1 cellular context compared by ENCODE assay signal in the genomic region with DNA sequence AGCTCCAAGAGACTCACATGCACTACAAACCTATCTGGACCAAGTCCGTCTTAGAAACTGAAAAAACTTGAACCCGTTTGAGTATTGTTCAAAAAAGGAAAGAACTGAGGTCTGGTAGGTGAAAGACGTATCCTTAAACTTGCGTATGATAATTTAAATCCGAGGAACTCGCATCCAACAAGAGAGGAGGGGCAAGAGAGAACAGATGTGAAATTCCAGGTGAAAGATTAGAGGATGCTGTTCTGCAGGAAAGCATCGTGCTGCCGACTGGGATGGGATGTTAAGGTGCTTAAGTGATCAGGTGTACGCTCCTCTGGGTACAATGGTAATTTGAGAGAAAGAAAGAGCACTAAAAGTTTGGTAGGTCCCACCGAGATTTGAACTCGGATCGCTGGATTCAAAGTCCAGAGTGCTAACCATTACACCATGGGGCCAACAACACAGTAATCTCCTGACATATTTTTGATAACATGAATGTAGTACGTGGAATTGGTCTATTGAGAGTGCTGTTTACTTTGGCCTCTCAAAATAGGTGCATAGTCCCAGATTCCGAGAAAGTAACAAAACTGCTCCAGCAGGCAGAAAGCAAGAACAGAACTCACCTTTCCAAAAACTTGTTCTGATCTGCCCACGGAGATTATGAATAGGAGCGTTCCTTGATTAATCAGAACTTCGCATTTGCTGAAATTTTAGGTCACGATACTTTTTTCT.
A peak's percentile ranks its signal among the peaks of the same experiment; 100 is the strongest.
TF ChIP-seq lines count a peak whose summit lies in the region.

No MANE protein-coding gene starts in this region.

TF ChIP-seq in K562, 482 proteins besides CTCF, POLR2A, EP300 and RAD21 (continued from another document and continues in another):
- TF ChIP-seq CREB3 (tag; conservative IDR thresholded peaks at IDR 0.05; ENCODE audit: low read depth) (0 out of 2 replicates have a peak, but pooled peaks have one; percentile 26), GABPB2 (CRISPR knock-in tag; conservative IDR thresholded peaks at IDR 0.05) (no peak), POLR3G (IDR thresholded peaks at IDR 0.05; ENCODE audit: extremely low read depth, insufficient read length, insufficient replicate concordance) (peak; percentile 46), BRD4 (IDR thresholded peaks at IDR 0.05) (no peak; the same call in 1 of the 2 replicates), MIER1 (IDR thresholded peaks at IDR 0.05; ENCODE audit: low read depth) (no peak), ARNT (IDR thresholded peaks at IDR 0.05) (peak; percentile 35 to 54; a peak in 2 of 4 replicates), ATF7 (IDR thresholded peaks at IDR 0.05) (peak; percentile 64), GABPB1 (CRISPR knock-in tag; IDR thresholded peaks at IDR 0.05) (peak; percentile 67), THRAP3 (IDR thresholded peaks at IDR 0.05; ENCODE audit: borderline replicate concordance) (peak; percentile 89; the same call in 1 of the 2 replicates), XRCC5 (IDR thresholded peaks at IDR 0.05; ENCODE audit: low read depth, low read length) (0 out of 2 replicates have a peak, but pooled peaks have one; percentile 48), ZNF764 (CRISPR knock-in tag; IDR thresholded peaks at IDR 0.05; ENCODE audit: low read depth) (peak; percentile 90; the same call in 1 of the 2 replicates), ETV1 (tag; conservative IDR thresholded peaks at IDR 0.05; ENCODE audit: low read depth) (peak; percentile 27), ZBTB17 (CRISPR knock-in tag; IDR thresholded peaks at IDR 0.05) (0 out of 2 replicates have a peak, but pooled peaks have one; percentile 33), BRF1 (IDR thresholded peaks at IDR 0.05; ENCODE audit: borderline replicate concordance, extremely low read depth, insufficient read length) (peak; percentile 17), ZNF583 (CRISPR knock-in tag; IDR thresholded peaks at IDR 0.05) (0 out of 2 replicates have a peak, but pooled peaks have one; percentile 24), FOXM1 (IDR thresholded peaks at IDR 0.05; ENCODE audit: low read depth) (peak; percentile 10; the same call in 1 of the 2 replicates), FOXM1 (CRISPR knock-in tag; IDR thresholded peaks at IDR 0.05; ENCODE audit: low read depth) (no peak), NCOA1 (IDR thresholded peaks at IDR 0.05; ENCODE audit: low read depth) (no peak), ZSCAN29 (IDR thresholded peaks at IDR 0.05) (peak; percentile 93), ARID3A (IDR thresholded peaks at IDR 0.05; ENCODE audit: borderline replicate concordance, low read depth, low read length) (peak; percentile 100), ZNF551 (CRISPR knock-in tag; IDR thresholded peaks at IDR 0.05) (0 out of 2 replicates have a peak, but pooled peaks have one; percentile 47), HNRNPH1 (optimal IDR thresholded peaks at IDR 0.05; ENCODE audit: low read depth, low read length) (no peak), FOXJ3 (CRISPR knock-in tag; IDR thresholded peaks at IDR 0.05) (no peak), PHF21A (IDR thresholded peaks at IDR 0.05; ENCODE audit: borderline replicate concordance, low read depth) (peak; percentile 52; the same call in 1 of the 2 replicates), MTA1 (IDR thresholded peaks at IDR 0.05; ENCODE audit: borderline replicate concordance) (peak; percentile 51; the same call in 1 of the 2 replicates), KAT7 (CRISPR knock-in tag; IDR thresholded peaks at IDR 0.05; ENCODE audit: borderline replicate concordance) (peak; percentile 58; the same call in 1 of the 2 replicates), MTA2 (IDR thresholded peaks at IDR 0.05; ENCODE audit: low read depth) (no peak), CC2D1A (IDR thresholded peaks at IDR 0.05) (peak; percentile 19; the same call in 1 of the 2 replicates), NONO (IDR thresholded peaks at IDR 0.05; ENCODE audit: low read depth in 2 of 2, low read length in 1 of 2) (0 out of 4 replicates have a peak, but pooled peaks of 1 of the 2 experiments have one; percentile 18), ZNF696 (CRISPR knock-in tag; conservative IDR thresholded peaks at IDR 0.05) (no peak)
- TF ChIP-seq, protein P1, sequence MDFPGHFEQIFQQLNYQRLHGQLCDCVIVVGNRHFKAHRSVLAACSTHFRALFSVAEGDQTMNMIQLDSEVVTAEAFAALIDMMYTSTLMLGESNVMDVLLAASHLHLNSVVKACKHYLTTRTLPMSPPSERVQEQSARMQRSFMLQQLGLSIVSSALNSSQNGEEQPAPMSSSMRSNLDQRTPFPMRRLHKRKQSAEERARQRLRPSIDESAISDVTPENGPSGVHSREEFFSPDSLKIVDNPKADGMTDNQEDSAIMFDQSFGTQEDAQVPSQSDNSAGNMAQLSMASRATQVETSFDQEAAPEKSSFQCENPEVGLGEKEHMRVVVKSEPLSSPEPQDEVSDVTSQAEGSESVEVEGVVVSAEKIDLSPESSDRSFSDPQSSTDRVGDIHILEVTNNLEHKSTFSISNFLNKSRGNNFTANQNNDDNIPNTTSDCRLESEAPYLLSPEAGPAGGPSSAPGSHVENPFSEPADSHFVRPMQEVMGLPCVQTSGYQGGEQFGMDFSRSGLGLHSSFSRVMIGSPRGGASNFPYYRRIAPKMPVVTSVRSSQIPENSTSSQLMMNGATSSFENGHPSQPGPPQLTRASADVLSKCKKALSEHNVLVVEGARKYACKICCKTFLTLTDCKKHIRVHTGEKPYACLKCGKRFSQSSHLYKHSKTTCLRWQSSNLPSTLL (IDR thresholded peaks at IDR 0.05), result peak; percentile 77
- TF ChIP-seq, protein P2, sequence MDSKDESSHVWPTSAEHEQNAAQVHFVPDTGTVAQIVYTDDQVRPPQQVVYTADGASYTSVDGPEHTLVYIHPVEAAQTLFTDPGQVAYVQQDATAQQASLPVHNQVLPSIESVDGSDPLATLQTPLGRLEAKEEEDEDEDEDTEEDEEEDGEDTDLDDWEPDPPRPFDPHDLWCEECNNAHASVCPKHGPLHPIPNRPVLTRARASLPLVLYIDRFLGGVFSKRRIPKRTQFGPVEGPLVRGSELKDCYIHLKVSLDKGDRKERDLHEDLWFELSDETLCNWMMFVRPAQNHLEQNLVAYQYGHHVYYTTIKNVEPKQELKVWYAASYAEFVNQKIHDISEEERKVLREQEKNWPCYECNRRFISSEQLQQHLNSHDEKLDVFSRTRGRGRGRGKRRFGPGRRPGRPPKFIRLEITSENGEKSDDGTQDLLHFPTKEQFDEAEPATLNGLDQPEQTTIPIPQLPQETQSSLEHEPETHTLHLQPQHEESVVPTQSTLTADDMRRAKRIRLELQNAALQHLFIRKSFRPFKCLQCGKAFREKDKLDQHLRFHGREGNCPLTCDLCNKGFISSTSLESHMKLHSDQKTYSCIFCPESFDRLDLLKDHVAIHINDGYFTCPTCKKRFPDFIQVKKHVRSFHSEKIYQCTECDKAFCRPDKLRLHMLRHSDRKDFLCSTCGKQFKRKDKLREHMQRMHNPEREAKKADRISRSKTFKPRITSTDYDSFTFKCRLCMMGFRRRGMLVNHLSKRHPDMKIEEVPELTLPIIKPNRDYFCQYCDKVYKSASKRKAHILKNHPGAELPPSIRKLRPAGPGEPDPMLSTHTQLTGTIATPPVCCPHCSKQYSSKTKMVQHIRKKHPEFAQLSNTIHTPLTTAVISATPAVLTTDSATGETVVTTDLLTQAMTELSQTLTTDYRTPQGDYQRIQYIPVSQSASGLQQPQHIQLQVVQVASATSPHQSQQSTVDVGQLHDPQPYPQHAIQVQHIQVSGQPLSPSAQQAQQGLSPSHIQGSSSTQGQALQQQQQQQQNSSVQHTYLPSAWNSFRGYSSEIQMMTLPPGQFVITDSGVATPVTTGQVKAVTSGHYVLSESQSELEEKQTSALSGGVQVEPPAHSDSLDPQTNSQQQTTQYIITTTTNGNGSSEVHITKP (IDR thresholded peaks at IDR 0.05; ENCODE audit: partially characterized antibody), result peak; percentile 50
- TF ChIP-seq, protein P3, sequence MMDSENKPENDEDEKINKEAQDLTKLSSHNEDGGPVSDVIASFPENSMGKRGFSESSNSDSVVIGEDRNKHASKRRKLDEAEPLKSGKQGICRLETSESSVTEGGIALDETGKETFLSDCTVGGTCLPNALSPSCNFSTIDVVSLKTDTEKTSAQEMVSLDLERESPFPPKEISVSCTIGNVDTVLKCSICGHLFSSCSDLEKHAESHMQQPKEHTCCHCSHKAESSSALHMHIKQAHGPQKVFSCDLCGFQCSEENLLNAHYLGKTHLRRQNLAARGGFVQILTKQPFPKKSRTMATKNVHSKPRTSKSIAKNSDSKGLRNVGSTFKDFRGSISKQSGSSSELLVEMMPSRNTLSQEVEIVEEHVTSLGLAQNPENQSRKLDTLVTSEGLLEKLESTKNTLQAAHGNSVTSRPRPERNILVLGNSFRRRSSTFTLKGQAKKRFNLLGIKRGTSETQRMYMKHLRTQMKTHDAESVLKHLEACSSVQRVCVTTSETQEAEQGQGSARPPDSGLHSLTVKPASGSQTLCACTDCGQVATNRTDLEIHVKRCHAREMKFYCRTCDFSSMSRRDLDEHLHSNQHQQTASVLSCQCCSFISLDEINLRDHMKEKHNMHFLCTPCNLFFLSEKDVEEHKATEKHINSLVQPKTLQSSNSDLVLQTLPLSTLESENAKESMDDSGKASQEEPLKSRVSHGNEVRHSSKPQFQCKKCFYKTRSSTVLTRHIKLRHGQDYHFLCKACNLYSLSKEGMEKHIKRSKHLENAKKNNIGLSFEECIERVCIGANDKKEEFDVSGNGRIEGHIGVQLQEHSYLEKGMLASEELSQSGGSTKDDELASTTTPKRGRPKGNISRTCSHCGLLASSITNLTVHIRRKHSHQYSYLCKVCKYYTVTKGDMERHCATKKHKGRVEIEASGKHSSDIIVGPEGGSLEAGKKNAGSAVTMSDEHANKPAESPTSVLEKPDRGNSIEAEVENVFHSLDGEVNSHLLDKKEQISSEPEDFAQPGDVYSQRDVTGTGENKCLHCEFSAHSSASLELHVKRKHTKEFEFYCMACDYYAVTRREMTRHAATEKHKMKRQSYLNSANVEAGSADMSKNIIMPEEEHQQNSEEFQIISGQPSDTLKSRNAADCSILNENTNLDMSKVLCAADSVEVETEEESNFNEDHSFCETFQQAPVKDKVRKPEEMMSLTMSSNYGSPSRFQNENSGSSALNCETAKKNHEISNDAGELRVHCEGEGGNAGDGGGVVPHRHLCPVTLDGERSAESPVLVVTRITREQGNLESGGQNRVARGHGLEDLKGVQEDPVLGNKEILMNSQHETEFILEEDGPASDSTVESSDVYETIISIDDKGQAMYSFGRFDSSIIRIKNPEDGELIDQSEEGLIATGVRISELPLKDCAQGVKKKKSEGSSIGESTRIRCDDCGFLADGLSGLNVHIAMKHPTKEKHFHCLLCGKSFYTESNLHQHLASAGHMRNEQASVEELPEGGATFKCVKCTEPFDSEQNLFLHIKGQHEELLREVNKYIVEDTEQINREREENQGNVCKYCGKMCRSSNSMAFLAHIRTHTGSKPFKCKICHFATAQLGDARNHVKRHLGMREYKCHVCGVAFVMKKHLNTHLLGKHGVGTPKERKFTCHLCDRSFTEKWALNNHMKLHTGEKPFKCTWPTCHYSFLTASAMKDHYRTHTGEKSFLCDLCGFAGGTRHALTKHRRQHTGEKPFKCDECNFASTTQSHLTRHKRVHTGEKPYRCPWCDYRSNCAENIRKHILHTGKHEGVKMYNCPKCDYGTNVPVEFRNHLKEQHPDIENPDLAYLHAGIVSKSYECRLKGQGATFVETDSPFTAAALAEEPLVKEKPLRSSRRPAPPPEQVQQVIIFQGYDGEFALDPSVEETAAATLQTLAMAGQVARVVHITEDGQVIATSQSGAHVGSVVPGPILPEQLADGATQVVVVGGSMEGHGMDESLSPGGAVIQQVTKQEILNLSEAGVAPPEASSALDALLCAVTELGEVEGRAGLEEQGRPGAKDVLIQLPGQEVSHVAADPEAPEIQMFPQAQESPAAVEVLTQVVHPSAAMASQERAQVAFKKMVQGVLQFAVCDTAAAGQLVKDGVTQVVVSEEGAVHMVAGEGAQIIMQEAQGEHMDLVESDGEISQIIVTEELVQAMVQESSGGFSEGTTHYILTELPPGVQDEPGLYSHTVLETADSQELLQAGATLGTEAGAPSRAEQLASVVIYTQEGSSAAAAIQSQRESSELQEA (IDR thresholded peaks at IDR 0.05; ENCODE audit: low read depth), result peak; percentile 62; the same call in 1 of the 2 replicates
- TF ChIP-seq, protein P4, sequence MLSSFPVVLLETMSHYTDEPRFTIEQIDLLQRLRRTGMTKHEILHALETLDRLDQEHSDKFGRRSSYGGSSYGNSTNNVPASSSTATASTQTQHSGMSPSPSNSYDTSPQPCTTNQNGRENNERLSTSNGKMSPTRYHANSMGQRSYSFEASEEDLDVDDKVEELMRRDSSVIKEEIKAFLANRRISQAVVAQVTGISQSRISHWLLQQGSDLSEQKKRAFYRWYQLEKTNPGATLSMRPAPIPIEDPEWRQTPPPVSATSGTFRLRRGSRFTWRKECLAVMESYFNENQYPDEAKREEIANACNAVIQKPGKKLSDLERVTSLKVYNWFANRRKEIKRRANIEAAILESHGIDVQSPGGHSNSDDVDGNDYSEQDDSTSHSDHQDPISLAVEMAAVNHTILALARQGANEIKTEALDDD (IDR thresholded peaks at IDR 0.05), result peak; percentile 56; the same call in 1 of the 2 replicates
